In genomic region chr1:88980918-88981317, GRCh38 we compare ENCODE assay signal across 36 cellular contexts. TPM values are rescaled to one million over a fixed set of nuclear protein-coding genes. Genes with fewer than 3 reads are reported as not detected.
DNase-seq lines count a peak whose midpoint lies in the region; ATAC-seq, FAIRE-seq and TF ChIP-seq lines count a peak whose summit lies in the region.
"Had no signal": no experiment of that assay in that cellular context is flagged by ENCODE, and none has a peak within 500 bp of the region (broad histone marks: within the 10 kb centered on the region; RNA-seq: fewer than 3 reads in every experiment).

No MANE protein-coding gene starts in this region.

- intact Hi-C loops in activated CD4-positive, alpha-beta T cell treated with anti-CD3 and anti-CD28 coated beads for 36 hours (cut with DNase I, micrococcal nuclease) = loop anchor here in 1 of 2 experiments (5.0 kb wide), 1 partner anchor 106 kb away; no protein-coding TSS in a partner anchor
- intact Hi-C loops in HepG2 (cut with micrococcal nuclease; ENCODE audit: unreplicated experiment) = no loop called here
- intact Hi-C loops in right lobe of liver (cut with DNase I) = no loop called here
- intact Hi-C loops in lower lobe of right lung (cut with DNase I) = no loop called here
- intact Hi-C loops in upper lobe of right lung (cut with DNase I) = no loop called here

- no peak for TF ChIP-seq RAD21 in HepG2 (CRISPR knock-in tag; IDR thresholded peaks at IDR 0.05)

- H3K79me2 ChIP-seq in HepG2 (ENCODE audit: insufficient read depth, low read length) = peaks cover 41% of the 10 kb centered on the region

- CTCF ChIA-PET in activated CD4-positive, alpha-beta T cell treated with anti-CD3 and anti-CD28 coated beads for 36 hours (lab: Charles Lee) = interaction anchor here (0.9 to 1.8 kb wide), 2 partner anchors 105 to 567 kb away, joined by 3 to 5 read pairs; no protein-coding TSS in a partner anchor
- CTCF ChIA-PET in HepG2 (lab: Yijun Ruan, JAX; ENCODE audit: low intra/inter-chr PET ratio, low total read pairs) = no interaction called here

- H3K9me3 Mint-ChIP-seq in activated CD4-positive, alpha-beta T cell treated with anti-CD3 and anti-CD28 coated beads for 36 hours (ENCODE audit: low read depth) = no peaks in the 10 kb centered on the region
- H3K9me3 Mint-ChIP-seq: effector memory CD8-positive, alpha-beta T cell; mesothelial cell of epicardium; nephron had no signal

- peaks cover 62% of the 10 kb centered on the region for H3K36me3 Mint-ChIP-seq in activated CD4-positive, alpha-beta T cell treated with anti-CD3 and anti-CD28 coated beads for 36 hours (ENCODE audit: low read depth)

- POLR2A ChIA-PET in activated CD4-positive, alpha-beta T cell treated with anti-CD3 and anti-CD28 coated beads for 36 hours (lab: Charles Lee) = no interaction called here
- POLR2A ChIA-PET in HepG2 (lab: Yijun Ruan, JAX) = interaction anchor here (1.2 kb wide), 1 partner anchor 10 kb away, joined by 3 read pairs; no protein-coding TSS in a partner anchor

- H2AFZ ChIP-seq in HepG2 (ENCODE audit: low read length) = no peak overlapping the region

- TF ChIP-seq EP300 in HepG2 (IDR thresholded peaks at IDR 0.05; ENCODE audit: low read depth in 2 of 2, low read length in 2 of 2) = no peak
- no peak for TF ChIP-seq EP300 in HepG2 (CRISPR knock-in tag; IDR thresholded peaks at IDR 0.05; ENCODE audit: borderline replicate concordance)

- H3K27me3 Mint-ChIP-seq in activated CD4-positive, alpha-beta T cell treated with anti-CD3 and anti-CD28 coated beads for 36 hours = no peaks in the 10 kb centered on the region
- H3K27me3 Mint-ChIP-seq: effector memory CD8-positive, alpha-beta T cell had no signal

- H3K4me3 Mint-ChIP-seq in activated CD4-positive, alpha-beta T cell treated with anti-CD3 and anti-CD28 coated beads for 36 hours = no peak overlapping the region
- H3K4me3 Mint-ChIP-seq: effector memory CD8-positive, alpha-beta T cell; mesothelial cell of epicardium; nephron had no signal

- WGBS in HepG2 (ENCODE audit: low lambda C conversion rate) = 86% methylated on average over 1 of the region's 1 CpG
- WGBS in right lobe of liver (ENCODE audit: insufficient coverage, low coverage, low lambda C conversion rate, missing lambda C conversion rate) = 79% methylated on average over 1 of the region's 1 CpG

- peak overlapping the region; percentile 93 for H3K27ac Mint-ChIP-seq in activated CD4-positive, alpha-beta T cell treated with anti-CD3 and anti-CD28 coated beads for 36 hours
- H3K27ac Mint-ChIP-seq: mesothelial cell of epicardium, nephron had no signal

- peak; percentile 23 for FAIRE-seq in HepG2 (lab: Jason Lieb, UNC)
- FAIRE-seq: urothelium cell line had no signal

- no peaks in the 10 kb centered on the region for H3K27me3 ChIP-seq in HepG2 (ENCODE audit: control insufficient read depth in 1 of 2, insufficient read depth in 2 of 2, low read length in 2 of 2)
- H3K27me3 ChIP-seq in right lobe of liver = no peaks in the 10 kb centered on the region
- H3K27me3 ChIP-seq in lower lobe of right lung (ENCODE audit: low read depth) = no peaks in the 10 kb centered on the region
- H3K27me3 ChIP-seq in upper lobe of right lung = no peaks in the 10 kb centered on the region
- H3K27me3 ChIP-seq: SJCRH30, testis had no signal

- H3K36me3 ChIP-seq in HepG2 (replicated peaks in 1 of 2; ENCODE audit: control insufficient read depth in 1 of 2, insufficient read depth in 2 of 2, low read length in 2 of 2) (peaks cover 3 to 27% of the 10 kb centered on the region in 2 experiments; a peak in 3 of 5 replicates), right lobe of liver (peaks cover 0 to 5% (median 0%) of the 10 kb centered on the region in 4 donors), lower lobe of right lung (peaks cover 28% of the 10 kb centered on the region), upper lobe of right lung (peaks cover 35% of the 10 kb centered on the region)

- no peak for TF ChIP-seq POLR2A in HepG2 (IDR thresholded peaks at IDR 0.05; ENCODE audit: insufficient read depth in 1 of 2, low read depth in 2 of 2, low read length in 2 of 2)
- TF ChIP-seq POLR2A in right lobe of liver (IDR thresholded peaks at IDR 0.05) = no peak

- in situ Hi-C loops in HepG2 (cut with HindIII; ENCODE audit: extremely low pct_ligation_motif_present, low pct_unique_long_range_greater_than_20kb) = no loop called here

- no peak for DNase-seq in activated CD4-positive, alpha-beta T cell treated with anti-CD3 and anti-CD28 coated beads for 36 hours
- DNase-seq in activated CD4-positive, alpha-beta T cell treated with anti-CD3 and anti-CD28 coated beads, Interleukin-2, amount 50 U/mL, for 4 hours = no peak
- DNase-seq in HepG2 (ENCODE audit: low spot score) = no peak
- no peak for DNase-seq in right lobe of liver
- no peak for DNase-seq in lower lobe of right lung
- no peak for DNase-seq in upper lobe of right lung
- DNase-seq in OCI-M1 (lab: John Stamatoyannopoulos, UW) = no peak
- DNase-seq in NCI-H82 (lab: John Stamatoyannopoulos, UW) = no peak
- DNase-seq: activated gamma-delta T cell treated with Interleukin-2 at 50 U/mL for 16 hours; Calu3; caudate nucleus; cortex of kidney; DMS79; effector memory CD8-positive, alpha-beta T cell; erythroblast; GDM1; glutamatergic neuron; IMR-90; islet precursor cell; left ventricle myocardium superior; NCI-H1092; NCI-H1694; NCI-H446; NCI-H774; RPMI8226; SJCRH30; stimulated activated naive CD4-positive, alpha-beta T cell treated with Interleukin-2 at 50 U/mL for 16 hours; SW 1271; T1000; testis; WERI-Rb-1 had no signal

- H3K27ac ChIP-seq in HepG2 (ENCODE audit: extremely low read length, insufficient read depth, low read length) (no peak overlapping the region), right lobe of liver (no peak overlapping the region), lower lobe of right lung (peak overlapping the region; percentile 19), upper lobe of right lung (peak overlapping the region; percentile 15)
- H3K27ac ChIP-seq: SJCRH30, testis, WERI-Rb-1 had no signal

- no TSS peak for BruUV-seq in HepG2 (replicated peaks; lab: Mats Ljungman, UMichigan)

- H3K4me1 Mint-ChIP-seq in activated CD4-positive, alpha-beta T cell treated with anti-CD3 and anti-CD28 coated beads for 36 hours = peaks cover 70% of the 10 kb centered on the region

- peaks cover 17% of the 10 kb centered on the region; the same call in 1 of the 2 replicates for H4K20me1 ChIP-seq in HepG2 (ENCODE audit: insufficient read depth, low read length)

- no peak for TF ChIP-seq CTCF in HepG2 (CRISPR knock-in tag; IDR thresholded peaks at IDR 0.05)
- no peak for TF ChIP-seq CTCF in right lobe of liver (IDR thresholded peaks at IDR 0.05)
- TF ChIP-seq CTCF in lower lobe of right lung (IDR thresholded peaks at IDR 0.05) = no peak
- TF ChIP-seq CTCF in upper lobe of right lung (IDR thresholded peaks at IDR 0.05) = no peak

- no peak overlapping the region for H3K4me3 ChIP-seq in HepG2 (replicated peaks in 1 of 3; ENCODE audit: insufficient read depth in 1 of 3, low read depth in 2 of 3, low read length in 3 of 3)
- no peak overlapping the region for H3K4me3 ChIP-seq in right lobe of liver
- no peak overlapping the region for H3K4me3 ChIP-seq in lower lobe of right lung
- H3K4me3 ChIP-seq in upper lobe of right lung = no peak overlapping the region
- H3K4me3 ChIP-seq: SJCRH30, skin epidermis, testis had no signal

- H3K9me3 ChIP-seq in HepG2 (ENCODE audit: low read length) = no peaks in the 10 kb centered on the region
- H3K9me3 ChIP-seq in right lobe of liver = no peaks in the 10 kb centered on the region
- no peaks in the 10 kb centered on the region for H3K9me3 ChIP-seq in lower lobe of right lung
- H3K9me3 ChIP-seq in upper lobe of right lung = no peaks in the 10 kb centered on the region
- H3K9me3 ChIP-seq: SJCRH30, testis had no signal

- ATAC-seq in activated CD4-positive, alpha-beta T cell treated with anti-CD3 and anti-CD28 coated beads for 36 hours = no peak
- no peak for ATAC-seq in HepG2
- ATAC-seq in right lobe of liver = no peak
- no peak for ATAC-seq in lower lobe of right lung
- ATAC-seq in upper lobe of right lung = no peak
- ATAC-seq: effector memory CD8-positive, alpha-beta T cell; HCT116; left ventricle myocardium superior had no signal

- H3K9ac ChIP-seq in HepG2 (ENCODE audit: insufficient read depth, low read depth, low read length) = no peak overlapping the region

- H3K4me1 ChIP-seq in HepG2 (ENCODE audit: insufficient read depth, low read length) (peaks cover 50% of the 10 kb centered on the region), right lobe of liver (peaks cover 0 to 38% (median 2%) of the 10 kb centered on the region in 4 donors), lower lobe of right lung (peaks cover 46% of the 10 kb centered on the region), upper lobe of right lung (peaks cover 32% of the 10 kb centered on the region)

- H3K4me2 ChIP-seq in HepG2 (ENCODE audit: low read depth, low read length) = no peak overlapping the region

RNA-seq across cellular contexts. Expression of gene KYAT3, which starts 11.5 kb away (rescaled TPM):
- 10 to 100 TPM; 52.7 to 53.7 TPM for total RNA-seq in activated CD4-positive, alpha-beta T cell treated with anti-CD3 and anti-CD28 coated beads for 36 hours
- total RNA-seq in HepG2 (2016; rRNA removed; fragmentation: Illumina TruSeq; extraction: Trizol) = 31.8 and 49.5 TPM in 2 replicates
- 7.7 and 9.1 TPM in 2 replicates for total RNA-seq in HepG2 (2016; cell fraction: cytosol; rRNA removed; fragmentation: Illumina TruSeq; extraction: Trizol; ENCODE audit: low read depth)
- total RNA-seq in HepG2 (2016; cell fraction: insoluble cytoplasmic fraction; rRNA removed; fragmentation: Illumina TruSeq; extraction: Trizol) = 29.0 and 50.3 TPM in 2 replicates
- 10.1 and 12.6 TPM in 2 replicates for total RNA-seq in HepG2 (2016; cell fraction: membrane; rRNA removed; fragmentation: Illumina TruSeq; extraction: Trizol)
- total RNA-seq in HepG2 (2016; cell fraction: nucleus; rRNA removed; fragmentation: Illumina TruSeq; extraction: Trizol) = 22.9 and 26.9 TPM in 2 replicates
- 12.2 and 17.7 TPM in 2 replicates for polyA plus RNA-seq in HepG2 (2011; rRNA removed)
- polyA plus RNA-seq in HepG2 (2011; cell fraction: cytosol; rRNA removed) = 8.2 and 11.6 TPM in 2 replicates
- polyA plus RNA-seq in HepG2 (2011; cell fraction: nucleus; rRNA removed) = 13.6 and 17.0 TPM in 2 replicates
- 20.5 and 26.3 TPM in 2 replicates for polyA plus RNA-seq in HepG2 (2012)
- polyA plus RNA-seq in HepG2 (2016; cell fraction: cytosol; fragmentation: Illumina TruSeq; extraction: Trizol; ENCODE audit: low read depth) = 4.2 and 4.6 TPM in 2 replicates
- 35.7 and 36.7 TPM in 2 replicates for polyA plus RNA-seq in HepG2 (2016; cell fraction: insoluble cytoplasmic fraction; fragmentation: Illumina TruSeq; extraction: Trizol; ENCODE audit: low read depth)
- polyA plus RNA-seq in HepG2 (2016; cell fraction: membrane; fragmentation: Illumina TruSeq; extraction: Trizol; ENCODE audit: low read depth) = 6.5 and 6.6 TPM in 2 replicates
- polyA plus RNA-seq in HepG2 (2016; cell fraction: nucleus; fragmentation: Illumina TruSeq; extraction: Trizol; ENCODE audit: insufficient read depth, low read depth) = 28.9 and 31.3 TPM in 2 replicates
- polyA minus RNA-seq in HepG2 (2011; rRNA and poly(A)+ RNA removed; ENCODE audit: low replicate concordance) = 1.3 and 3.0 TPM in 2 replicates
- polyA minus RNA-seq in HepG2 (2011; cell fraction: cytosol; rRNA and poly(A)+ RNA removed) = 9.8 and 13.1 TPM in 2 replicates
- 22.7 and 25.5 TPM in 2 replicates for polyA minus RNA-seq in HepG2 (2011; cell fraction: nucleus; rRNA and poly(A)+ RNA removed)
- 10 to 100 TPM in 3 of 6 experiments, 1 to 10 TPM in 3; 8.9 to 19.9 (median 9.8) TPM for total RNA-seq in right lobe of liver
- 20.6 TPM for total RNA-seq in lower lobe of right lung
- 17.9 TPM for total RNA-seq in upper lobe of right lung

RNA-seq across cellular contexts. Expression of gene RBMXL1, which starts 11.5 kb away (rescaled TPM):
- total RNA-seq in activated CD4-positive, alpha-beta T cell treated with anti-CD3 and anti-CD28 coated beads for 36 hours = 10 to 100 TPM; 25.7 to 26.2 TPM
- total RNA-seq in HepG2 (2016; rRNA removed; fragmentation: Illumina TruSeq; extraction: Trizol) = 15.0 and 19.1 TPM in 2 replicates
- 1.3 TPM in 2 replicates for total RNA-seq in HepG2 (2016; cell fraction: cytosol; rRNA removed; fragmentation: Illumina TruSeq; extraction: Trizol; ENCODE audit: low read depth)
- 13.4 and 18.0 TPM in 2 replicates for total RNA-seq in HepG2 (2016; cell fraction: insoluble cytoplasmic fraction; rRNA removed; fragmentation: Illumina TruSeq; extraction: Trizol)
- total RNA-seq in HepG2 (2016; cell fraction: membrane; rRNA removed; fragmentation: Illumina TruSeq; extraction: Trizol) = 5.1 and 6.0 TPM in 2 replicates
- total RNA-seq in HepG2 (2016; cell fraction: nucleus; rRNA removed; fragmentation: Illumina TruSeq; extraction: Trizol) = 14.1 and 14.6 TPM in 2 replicates
- polyA plus RNA-seq in HepG2 (2011; rRNA removed) = 2.2 and 3.0 TPM in 2 replicates
- 1.6 and 2.0 TPM in 2 replicates for polyA plus RNA-seq in HepG2 (2011; cell fraction: cytosol; rRNA removed)
- 2.6 and 3.1 TPM in 2 replicates for polyA plus RNA-seq in HepG2 (2011; cell fraction: nucleus; rRNA removed)
- polyA plus RNA-seq in HepG2 (2012) = 3.9 and 4.1 TPM in 2 replicates
- 0.86 and 1.0 TPM in 2 replicates for polyA plus RNA-seq in HepG2 (2016; cell fraction: cytosol; fragmentation: Illumina TruSeq; extraction: Trizol; ENCODE audit: low read depth)
- 12.0 and 12.6 TPM in 2 replicates for polyA plus RNA-seq in HepG2 (2016; cell fraction: insoluble cytoplasmic fraction; fragmentation: Illumina TruSeq; extraction: Trizol; ENCODE audit: low read depth)
- polyA plus RNA-seq in HepG2 (2016; cell fraction: membrane; fragmentation: Illumina TruSeq; extraction: Trizol; ENCODE audit: low read depth) = 2.5 and 2.8 TPM in 2 replicates
- polyA plus RNA-seq in HepG2 (2016; cell fraction: nucleus; fragmentation: Illumina TruSeq; extraction: Trizol; ENCODE audit: insufficient read depth, low read depth) = 11.8 and 12.9 TPM in 2 replicates
- 3.4 and 6.8 TPM in 2 replicates for polyA minus RNA-seq in HepG2 (2011; rRNA and poly(A)+ RNA removed; ENCODE audit: low replicate concordance)
- 2.7 and 3.1 TPM in 2 replicates for polyA minus RNA-seq in HepG2 (2011; cell fraction: cytosol; rRNA and poly(A)+ RNA removed)
- polyA minus RNA-seq in HepG2 (2011; cell fraction: nucleus; rRNA and poly(A)+ RNA removed) = 19.2 and 19.4 TPM in 2 replicates
- 10 to 100 TPM in 2 of 6 experiments, 1 to 10 TPM in 4; 6.9 to 13.8 (median 8.5) TPM for total RNA-seq in right lobe of liver
- total RNA-seq in lower lobe of right lung = 19.6 TPM
- 16.2 TPM for total RNA-seq in upper lobe of right lung

RNA-seq across cellular contexts. Expression of gene GBP3, which starts 41.7 kb away (rescaled TPM):
- 1 to 10 TPM; 4.8 to 5.8 TPM for total RNA-seq in activated CD4-positive, alpha-beta T cell treated with anti-CD3 and anti-CD28 coated beads for 36 hours
- total RNA-seq in HepG2 (2016; rRNA removed; fragmentation: Illumina TruSeq; extraction: Trizol) = 0.32 and 0.46 TPM in 2 replicates
- total RNA-seq in HepG2 (2016; cell fraction: cytosol; rRNA removed; fragmentation: Illumina TruSeq; extraction: Trizol; ENCODE audit: low read depth) = not detected in 2 replicates
- 0.41 and 0.51 TPM in 2 replicates for total RNA-seq in HepG2 (2016; cell fraction: insoluble cytoplasmic fraction; rRNA removed; fragmentation: Illumina TruSeq; extraction: Trizol)
- total RNA-seq in HepG2 (2016; cell fraction: membrane; rRNA removed; fragmentation: Illumina TruSeq; extraction: Trizol) = 0.17 and 0.19 TPM in 2 replicates
- total RNA-seq in HepG2 (2016; cell fraction: nucleus; rRNA removed; fragmentation: Illumina TruSeq; extraction: Trizol) = 0.31 and 1.8 TPM in 2 replicates
- polyA plus RNA-seq in HepG2 (2011; rRNA removed) = 0.16 and 0.56 TPM in 2 replicates
- 0.25 and 0.36 TPM in 2 replicates for polyA plus RNA-seq in HepG2 (2011; cell fraction: cytosol; rRNA removed)
- 0.23 and 0.42 TPM in 2 replicates for polyA plus RNA-seq in HepG2 (2011; cell fraction: nucleus; rRNA removed)
- 0.48 and 0.56 TPM in 2 replicates for polyA plus RNA-seq in HepG2 (2012)
- polyA plus RNA-seq in HepG2 (2016; cell fraction: cytosol; fragmentation: Illumina TruSeq; extraction: Trizol; ENCODE audit: low read depth) = not detected in 2 replicates
- 0.52 and 0.87 TPM in 2 replicates for polyA plus RNA-seq in HepG2 (2016; cell fraction: insoluble cytoplasmic fraction; fragmentation: Illumina TruSeq; extraction: Trizol; ENCODE audit: low read depth)
- not detected in 2 replicates for polyA plus RNA-seq in HepG2 (2016; cell fraction: membrane; fragmentation: Illumina TruSeq; extraction: Trizol; ENCODE audit: low read depth)
- polyA plus RNA-seq in HepG2 (2016; cell fraction: nucleus; fragmentation: Illumina TruSeq; extraction: Trizol; ENCODE audit: insufficient read depth, low read depth) = 0.35 TPM in 1 of 2 replicates, not detected in the other
- polyA minus RNA-seq in HepG2 (2011; rRNA and poly(A)+ RNA removed; ENCODE audit: low replicate concordance) = 12.2 TPM in 1 of 2 replicates, not detected in the other
- 0.79 and 0.97 TPM in 2 replicates for polyA minus RNA-seq in HepG2 (2011; cell fraction: cytosol; rRNA and poly(A)+ RNA removed)
- polyA minus RNA-seq in HepG2 (2011; cell fraction: nucleus; rRNA and poly(A)+ RNA removed) = 0.37 and 0.64 TPM in 2 replicates
- 10 to 100 TPM in 4 of 6 experiments, 1 to 10 TPM in 2; 4.3 to 24.6 (median 11.7) TPM for total RNA-seq in right lobe of liver
- total RNA-seq in lower lobe of right lung = 60.2 TPM
- 46.6 TPM for total RNA-seq in upper lobe of right lung

Comparison
In these comparisons a context has a peak if more than half of its experiments do, and no peak if none do; other contexts are left out.
1. H3K27ac ChIP-seq: peak in lower lobe of right lung (single experiment) and upper lobe of right lung (single experiment); none in HepG2 (single experiment) and right lobe of liver (0 of 3).